ENCODE assay signal across 8 cellular contexts in genomic region chr12:19757317-19757877, GRCh38.
DNase-seq lines count a peak whose midpoint lies in the region; ATAC-seq and TF ChIP-seq lines count a peak whose summit lies in the region.

No MANE protein-coding gene starts in this region.

- intact Hi-C loops in OCI-LY7 (cut with micrococcal nuclease; ENCODE audit: unreplicated experiment) (loop anchor here (5.0 to 10.0 kb wide), 2 partner anchors 137 to 465 kb away; no protein-coding TSS in a partner anchor), sciatic nerve (cut with DNase I) (no loop called here)

- no peak overlapping the region for H2AFZ ChIP-seq in OCI-LY7 (ENCODE audit: low read length)

- CTCF ChIA-PET in OCI-LY7 (lab: Charles Lee; ENCODE audit: unreplicated experiment) = no interaction called here

- POLR2A ChIA-PET in OCI-LY7 (lab: Charles Lee) = no interaction called here

- H4K20me1 ChIP-seq in OCI-LY7 (ENCODE audit: insufficient read depth, low read length) = no peaks in the 10 kb centered on the region

- DNase-seq in DMS114 treated with DMSO at 0.1 percent for 48 hours (lab: John Stamatoyannopoulos, UW; ENCODE audit: unreplicated experiment) (peak; percentile 85), HFF-Myc (ENCODE audit: extremely low read depth, low read depth) (no peak), OCI-LY7 (ENCODE audit: low spot score) (peak; percentile 26), fibroblast of the aortic adventitia (ENCODE audit: low read depth) (peak; percentile 74), sciatic nerve (ENCODE audit: low spot score) (no peak)
- DNase-seq in activated CD4-positive, alpha-beta T cell treated with anti-CD3 and anti-CD28 coated beads, Interleukin-2, amount 50 U/mL, for 4 hours = no peak

- H3K4me2 ChIP-seq in OCI-LY7 (ENCODE audit: low read length) = no peak overlapping the region

- no TSS peak for BruUV-seq in OCI-LY7 (replicated peaks; lab: Mats Ljungman, UMichigan)

- no peaks in the 10 kb centered on the region for H3K9me2 ChIP-seq in OCI-LY7 (ENCODE audit: insufficient read depth, low read length)

- H3K9me3 ChIP-seq in OCI-LY7 (ENCODE audit: low read length) = peaks cover 3% of the 10 kb centered on the region; the same call in 1 of the 2 replicates

- H3K4me1 ChIP-seq in OCI-LY7 (ENCODE audit: insufficient read depth, low read length, poor library complexity, severe bottlenecking) = no peaks in the 10 kb centered on the region

- TF ChIP-seq CTCF in HFF-Myc (IDR thresholded peaks at IDR 0.05; ENCODE audit: low read depth, low read length, missing control alignments) = peak; percentile 48
- TF ChIP-seq CTCF in OCI-LY7 (conservative IDR thresholded peaks at IDR 0.05; ENCODE audit: low read length) = peak; percentile 84
- TF ChIP-seq CTCF in fibroblast of the aortic adventitia (IDR thresholded peaks at IDR 0.05; ENCODE audit: insufficient read depth, low read length) = peak; percentile 75

- H3K36me3 ChIP-seq in OCI-LY7 (ENCODE audit: insufficient read depth, low read length) = no peaks in the 10 kb centered on the region

- H3K4me3 ChIP-seq in HFF-Myc (replicated peaks; ENCODE audit: low read depth, low read length) = no peak overlapping the region
- H3K4me3 ChIP-seq in OCI-LY7 (ENCODE audit: low read depth, low read length, poor library complexity, severe bottlenecking) = no peak overlapping the region
- H3K4me3 ChIP-seq in fibroblast of the aortic adventitia (ENCODE audit: low read depth, low read length) = no peak overlapping the region

- ATAC-seq in sciatic nerve (peak; percentile 51), HG02763 (IDR thresholded peaks at IDR 0.05; ENCODE audit: unreplicated experiment) (no peak), HG02970 (IDR thresholded peaks at IDR 0.05; ENCODE audit: low FRiP score, unreplicated experiment) (no peak)

- H3K79me2 ChIP-seq in OCI-LY7 (ENCODE audit: insufficient read depth, low read depth, low read length) = no peaks in the 10 kb centered on the region

- H3K27ac ChIP-seq in OCI-LY7 (ENCODE audit: low read depth, low read length, poor library complexity, severe bottlenecking) = no peak overlapping the region

Comparison
In these comparisons a context has a peak if more than half of its experiments do, and no peak if none do; other contexts are left out.
1. DNase-seq: peak in DMS114 treated with DMSO at 0.1 percent for 48 hours (single experiment), OCI-LY7 (single experiment) and fibroblast of the aortic adventitia (single experiment); none in HFF-Myc (single experiment), sciatic nerve (single experiment) and activated CD4-positive, alpha-beta T cell treated with anti-CD3 and anti-CD28 coated beads, Interleukin-2, amount 50 U/mL, for 4 hours (0 of 2).
2. Peak in every context shown above with its lines, with median percentiles within 50 percentile points of each other: CTCF ChIP-seq.